In genomic region chr6:57276946-57277345, GRCh38 we compare ENCODE assay signal across 17 cellular contexts.
"Had no signal": no experiment of that assay in that cellular context is flagged by ENCODE, and none has a peak within 500 bp of the region (broad histone marks: within the 10 kb centered on the region; RNA-seq: fewer than 3 reads in every experiment).

No MANE protein-coding gene starts in this region.

- H2AFZ ChIP-seq: hepatocyte, parathyroid adenoma had no signal

- H3K9me3 Mint-ChIP-seq: activated CD4-positive, alpha-beta T cell treated with anti-CD3 and anti-CD28 coated beads, Interleukin-2, amount 10 ng/mL, durations not matched to agents 24 days and 14 days; activated CD8-positive, alpha-beta T cell treated with anti-CD3 and anti-CD28 coated beads for 36 hours; activated naive CD4-positive, alpha-beta T cell treated with anti-CD3 and anti-CD28 coated beads, Interleukin-2, amount 10 ng/mL, durations not matched to agents 7 days and 5 days; activated naive CD8-positive, alpha-beta T cell treated with anti-CD3 and anti-CD28 coated beads, Interleukin-2, amount 50 U/mL, for 24 hours; activated T-cell treated with anti-CD3 and anti-CD28 coated beads, Interleukin-2, amount 50 U/mL, for 24 hours; naive thymus-derived CD8-positive, alpha-beta T cell had no signal

- H3K4me1 Mint-ChIP-seq: activated CD4-positive, alpha-beta T cell treated with anti-CD3 and anti-CD28 coated beads, Interleukin-2, amount 10 ng/mL, durations not matched to agents 24 days and 14 days; activated naive CD4-positive, alpha-beta T cell treated with anti-CD3 and anti-CD28 coated beads, Interleukin-2, amount 10 ng/mL, durations not matched to agents 7 days and 5 days; activated naive CD8-positive, alpha-beta T cell treated with anti-CD3 and anti-CD28 coated beads, Interleukin-2, amount 50 U/mL, for 24 hours; naive thymus-derived CD8-positive, alpha-beta T cell had no signal

- H3K9me3 ChIP-seq: thyroid gland had no signal

- H3K36me3 Mint-ChIP-seq: activated naive CD4-positive, alpha-beta T cell treated with anti-CD3 and anti-CD28 coated beads, Interleukin-2, amount 10 ng/mL, durations not matched to agents 7 days and 5 days had no signal

- H3K36me3 ChIP-seq: thyroid gland had no signal

- H3K27me3 ChIP-seq: hepatocyte, thyroid gland had no signal

- H3K4me3 ChIP-seq: hepatocyte, thyroid gland had no signal

- DNase-seq: activated CD4-positive, alpha-beta T cell treated with anti-CD3 and anti-CD28 coated beads, Interleukin-2, amount 10 ng/mL, durations not matched to agents 24 days and 14 days; activated CD8-positive, alpha-beta T cell treated with anti-CD3 and anti-CD28 coated beads for 36 hours; activated effector memory CD4-positive, alpha-beta T cell treated with Interleukin-2 at 50 U/mL for 16 hours; activated naive CD4-positive, alpha-beta T cell treated with anti-CD3 and anti-CD28 coated beads, Interleukin-2, amount 10 ng/mL, durations not matched to agents 7 days and 5 days; activated naive CD8-positive, alpha-beta T cell treated with anti-CD3 and anti-CD28 coated beads, Interleukin-2, amount 50 U/mL, for 24 hours; activated T-cell treated with anti-CD3 and anti-CD28 coated beads, Interleukin-2, amount 50 U/mL, for 24 hours; anterior cingulate cortex; cortex of kidney; mesenchymal stem cell; naive thymus-derived CD8-positive, alpha-beta T cell; stimulated activated naive CD4-positive, alpha-beta T cell; T-helper 1 cell; T1000; thyroid gland had no signal

- H3K79me2 ChIP-seq: hepatocyte, parathyroid adenoma had no signal

- ATAC-seq: activated CD8-positive, alpha-beta T cell treated with anti-CD3 and anti-CD28 coated beads for 36 hours; activated naive CD8-positive, alpha-beta T cell treated with anti-CD3 and anti-CD28 coated beads, Interleukin-2, amount 50 U/mL, for 24 hours; naive thymus-derived CD8-positive, alpha-beta T cell; sciatic nerve had no signal

- H3K4me1 ChIP-seq: parathyroid adenoma, thyroid gland had no signal

- H3K27ac Mint-ChIP-seq: activated CD4-positive, alpha-beta T cell treated with anti-CD3 and anti-CD28 coated beads, Interleukin-2, amount 10 ng/mL, durations not matched to agents 24 days and 14 days; activated CD8-positive, alpha-beta T cell treated with anti-CD3 and anti-CD28 coated beads for 36 hours; activated naive CD4-positive, alpha-beta T cell treated with anti-CD3 and anti-CD28 coated beads, Interleukin-2, amount 10 ng/mL, durations not matched to agents 7 days and 5 days; activated naive CD8-positive, alpha-beta T cell treated with anti-CD3 and anti-CD28 coated beads, Interleukin-2, amount 50 U/mL, for 24 hours; activated T-cell treated with anti-CD3 and anti-CD28 coated beads, Interleukin-2, amount 50 U/mL, for 24 hours; naive thymus-derived CD8-positive, alpha-beta T cell had no signal

- H3K4me2 ChIP-seq: hepatocyte had no signal

- H3K4me3 Mint-ChIP-seq: activated CD4-positive, alpha-beta T cell treated with anti-CD3 and anti-CD28 coated beads, Interleukin-2, amount 10 ng/mL, durations not matched to agents 24 days and 14 days; activated CD8-positive, alpha-beta T cell treated with anti-CD3 and anti-CD28 coated beads for 36 hours; activated naive CD4-positive, alpha-beta T cell treated with anti-CD3 and anti-CD28 coated beads, Interleukin-2, amount 10 ng/mL, durations not matched to agents 7 days and 5 days; activated naive CD8-positive, alpha-beta T cell treated with anti-CD3 and anti-CD28 coated beads, Interleukin-2, amount 50 U/mL, for 24 hours; activated T-cell treated with anti-CD3 and anti-CD28 coated beads, Interleukin-2, amount 50 U/mL, for 24 hours; naive thymus-derived CD8-positive, alpha-beta T cell had no signal

- H3K9ac ChIP-seq: parathyroid adenoma had no signal

- H3K27ac ChIP-seq: hepatocyte, parathyroid adenoma, thyroid gland had no signal
